In genomic region chr3:11581237-11582122, GRCh38 we compare ENCODE assay signal across 1 cellular context.
TF ChIP-seq lines count a peak whose summit lies in the region.

No MANE protein-coding gene starts in this region.

TF ChIP-seq in GM12878, 131 proteins besides CTCF, POLR2A, EP300 and RAD21:
- TF ChIP-seq, protein P1, sequence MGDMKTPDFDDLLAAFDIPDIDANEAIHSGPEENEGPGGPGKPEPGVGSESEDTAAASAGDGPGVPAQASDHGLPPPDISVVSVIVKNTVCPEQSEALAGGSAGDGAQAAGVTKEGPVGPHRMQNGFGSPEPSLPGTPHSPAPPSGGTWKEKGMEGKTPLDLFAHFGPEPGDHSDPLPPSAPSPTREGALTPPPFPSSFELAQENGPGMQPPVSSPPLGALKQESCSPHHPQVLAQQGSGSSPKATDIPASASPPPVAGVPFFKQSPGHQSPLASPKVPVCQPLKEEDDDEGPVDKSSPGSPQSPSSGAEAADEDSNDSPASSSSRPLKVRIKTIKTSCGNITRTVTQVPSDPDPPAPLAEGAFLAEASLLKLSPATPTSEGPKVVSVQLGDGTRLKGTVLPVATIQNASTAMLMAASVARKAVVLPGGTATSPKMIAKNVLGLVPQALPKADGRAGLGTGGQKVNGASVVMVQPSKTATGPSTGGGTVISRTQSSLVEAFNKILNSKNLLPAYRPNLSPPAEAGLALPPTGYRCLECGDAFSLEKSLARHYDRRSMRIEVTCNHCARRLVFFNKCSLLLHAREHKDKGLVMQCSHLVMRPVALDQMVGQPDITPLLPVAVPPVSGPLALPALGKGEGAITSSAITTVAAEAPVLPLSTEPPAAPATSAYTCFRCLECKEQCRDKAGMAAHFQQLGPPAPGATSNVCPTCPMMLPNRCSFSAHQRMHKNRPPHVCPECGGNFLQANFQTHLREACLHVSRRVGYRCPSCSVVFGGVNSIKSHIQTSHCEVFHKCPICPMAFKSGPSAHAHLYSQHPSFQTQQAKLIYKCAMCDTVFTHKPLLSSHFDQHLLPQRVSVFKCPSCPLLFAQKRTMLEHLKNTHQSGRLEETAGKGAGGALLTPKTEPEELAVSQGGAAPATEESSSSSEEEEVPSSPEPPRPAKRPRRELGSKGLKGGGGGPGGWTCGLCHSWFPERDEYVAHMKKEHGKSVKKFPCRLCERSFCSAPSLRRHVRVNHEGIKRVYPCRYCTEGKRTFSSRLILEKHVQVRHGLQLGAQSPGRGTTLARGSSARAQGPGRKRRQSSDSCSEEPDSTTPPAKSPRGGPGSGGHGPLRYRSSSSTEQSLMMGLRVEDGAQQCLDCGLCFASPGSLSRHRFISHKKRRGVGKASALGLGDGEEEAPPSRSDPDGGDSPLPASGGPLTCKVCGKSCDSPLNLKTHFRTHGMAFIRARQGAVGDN (IDR thresholded peaks at IDR 0.05) = no peak
- TF ChIP-seq, protein P2, sequence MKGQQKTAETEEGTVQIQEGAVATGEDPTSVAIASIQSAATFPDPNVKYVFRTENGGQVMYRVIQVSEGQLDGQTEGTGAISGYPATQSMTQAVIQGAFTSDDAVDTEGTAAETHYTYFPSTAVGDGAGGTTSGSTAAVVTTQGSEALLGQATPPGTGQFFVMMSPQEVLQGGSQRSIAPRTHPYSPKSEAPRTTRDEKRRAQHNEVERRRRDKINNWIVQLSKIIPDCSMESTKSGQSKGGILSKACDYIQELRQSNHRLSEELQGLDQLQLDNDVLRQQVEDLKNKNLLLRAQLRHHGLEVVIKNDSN (IDR thresholded peaks at IDR 0.05; ENCODE audit: borderline replicate concordance, extremely low read length, insufficient read depth, low read depth, low read length) = peak; percentile 21
- peak; percentile 27; the same call in 1 of the 2 replicates for TF ChIP-seq USF2 (IDR thresholded peaks at IDR 0.05; ENCODE audit: borderline replicate concordance, low read depth, low read length)
- TF ChIP-seq GABPA (IDR thresholded peaks at IDR 0.05; ENCODE audit: low read depth) = no peak
- TF ChIP-seq, protein P3, sequence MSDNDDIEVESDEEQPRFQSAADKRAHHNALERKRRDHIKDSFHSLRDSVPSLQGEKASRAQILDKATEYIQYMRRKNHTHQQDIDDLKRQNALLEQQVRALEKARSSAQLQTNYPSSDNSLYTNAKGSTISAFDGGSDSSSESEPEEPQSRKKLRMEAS (IDR thresholded peaks at IDR 0.05; ENCODE audit: low read depth, low read length) = no peak
- peak; percentile 79 for TF ChIP-seq RAD51 (IDR thresholded peaks at IDR 0.05)
- TF ChIP-seq MYC (IDR thresholded peaks at IDR 0.05; ENCODE audit: insufficient read depth, insufficient read length, insufficient replicate concordance, low read length, severe bottlenecking) = no peak
- TF ChIP-seq HCFC1 (IDR thresholded peaks at IDR 0.05; ENCODE audit: low read length) = no peak
- no peak for TF ChIP-seq SPI1 (IDR thresholded peaks at IDR 0.05; ENCODE audit: borderline replicate concordance, insufficient read depth, low read depth, low read length)
- TF ChIP-seq KAT2A (conservative IDR thresholded peaks at IDR 0.05; ENCODE audit: control insufficient read depth, low read depth, low read length) = no peak
- TF ChIP-seq IKZF1 (conservative IDR thresholded peaks at IDR 0.05) = 0 out of 2 replicates have a peak, but pooled peaks have one; percentile 25
- TF ChIP-seq BCL3 (IDR thresholded peaks at IDR 0.05; ENCODE audit: borderline replicate concordance, insufficient read depth, low read depth, low read length, poor library complexity, severe bottlenecking) = no peak
- no peak for TF ChIP-seq ATF7 (IDR thresholded peaks at IDR 0.05; ENCODE audit: low read depth)
- 0 out of 2 replicates have a peak, but pooled peaks have one; percentile 13 for TF ChIP-seq TCF12 (IDR thresholded peaks at IDR 0.05; ENCODE audit: low read depth, low read length)
- TF ChIP-seq ZNF217 (IDR thresholded peaks at IDR 0.05) = no peak
TF ChIP-seq in GM12878: peak in this region for 5.
